In the genomic region with DNA sequence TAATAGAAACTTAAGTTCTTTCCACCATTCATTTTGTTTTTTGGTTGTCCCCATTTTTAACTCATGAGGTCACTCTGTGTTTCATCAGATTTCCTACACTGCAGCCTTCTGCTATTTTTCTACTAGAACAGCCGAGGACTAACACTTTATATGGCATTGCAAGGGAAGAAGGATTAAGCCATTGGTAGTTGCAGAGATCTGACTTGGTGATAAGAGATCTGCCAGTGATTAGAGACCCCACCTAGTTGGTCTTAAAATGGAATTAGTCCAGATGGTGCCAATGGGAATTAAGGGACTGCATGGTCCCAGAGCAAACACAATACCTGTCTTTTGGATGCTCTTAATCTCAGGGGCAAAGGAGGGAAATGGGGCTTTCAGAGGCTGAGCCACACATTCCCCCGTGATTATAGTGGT, we compare ENCODE assay signal across 1 cellular context.
TF ChIP-seq lines count a peak whose summit lies in the region.

No MANE protein-coding gene starts in this region.

TF ChIP-seq in GM12878, 131 proteins besides CTCF, POLR2A, EP300 and RAD21 (continued from another document):
- TF ChIP-seq, protein P1, sequence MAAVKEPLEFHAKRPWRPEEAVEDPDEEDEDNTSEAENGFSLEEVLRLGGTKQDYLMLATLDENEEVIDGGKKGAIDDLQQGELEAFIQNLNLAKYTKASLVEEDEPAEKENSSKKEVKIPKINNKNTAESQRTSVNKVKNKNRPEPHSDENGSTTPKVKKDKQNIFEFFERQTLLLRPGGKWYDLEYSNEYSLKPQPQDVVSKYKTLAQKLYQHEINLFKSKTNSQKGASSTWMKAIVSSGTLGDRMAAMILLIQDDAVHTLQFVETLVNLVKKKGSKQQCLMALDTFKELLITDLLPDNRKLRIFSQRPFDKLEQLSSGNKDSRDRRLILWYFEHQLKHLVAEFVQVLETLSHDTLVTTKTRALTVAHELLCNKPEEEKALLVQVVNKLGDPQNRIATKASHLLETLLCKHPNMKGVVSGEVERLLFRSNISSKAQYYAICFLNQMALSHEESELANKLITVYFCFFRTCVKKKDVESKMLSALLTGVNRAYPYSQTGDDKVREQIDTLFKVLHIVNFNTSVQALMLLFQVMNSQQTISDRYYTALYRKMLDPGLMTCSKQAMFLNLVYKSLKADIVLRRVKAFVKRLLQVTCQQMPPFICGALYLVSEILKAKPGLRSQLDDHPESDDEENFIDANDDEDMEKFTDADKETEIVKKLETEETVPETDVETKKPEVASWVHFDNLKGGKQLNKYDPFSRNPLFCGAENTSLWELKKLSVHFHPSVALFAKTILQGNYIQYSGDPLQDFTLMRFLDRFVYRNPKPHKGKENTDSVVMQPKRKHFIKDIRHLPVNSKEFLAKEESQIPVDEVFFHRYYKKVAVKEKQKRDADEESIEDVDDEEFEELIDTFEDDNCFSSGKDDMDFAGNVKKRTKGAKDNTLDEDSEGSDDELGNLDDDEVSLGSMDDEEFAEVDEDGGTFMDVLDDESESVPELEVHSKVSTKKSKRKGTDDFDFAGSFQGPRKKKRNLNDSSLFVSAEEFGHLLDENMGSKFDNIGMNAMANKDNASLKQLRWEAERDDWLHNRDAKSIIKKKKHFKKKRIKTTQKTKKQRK (IDR thresholded peaks at IDR 0.05; ENCODE audit: low read depth, low read length): no peak
- no peak for TF ChIP-seq WRNIP1 (IDR thresholded peaks at IDR 0.05; ENCODE audit: borderline replicate concordance, low read depth, low read length)
- TF ChIP-seq ZNF384 (IDR thresholded peaks at IDR 0.05; ENCODE audit: borderline replicate concordance, low read depth, low read length): no peak
- no peak for TF ChIP-seq LARP7 (IDR thresholded peaks at IDR 0.05)
- TF ChIP-seq, protein P2, sequence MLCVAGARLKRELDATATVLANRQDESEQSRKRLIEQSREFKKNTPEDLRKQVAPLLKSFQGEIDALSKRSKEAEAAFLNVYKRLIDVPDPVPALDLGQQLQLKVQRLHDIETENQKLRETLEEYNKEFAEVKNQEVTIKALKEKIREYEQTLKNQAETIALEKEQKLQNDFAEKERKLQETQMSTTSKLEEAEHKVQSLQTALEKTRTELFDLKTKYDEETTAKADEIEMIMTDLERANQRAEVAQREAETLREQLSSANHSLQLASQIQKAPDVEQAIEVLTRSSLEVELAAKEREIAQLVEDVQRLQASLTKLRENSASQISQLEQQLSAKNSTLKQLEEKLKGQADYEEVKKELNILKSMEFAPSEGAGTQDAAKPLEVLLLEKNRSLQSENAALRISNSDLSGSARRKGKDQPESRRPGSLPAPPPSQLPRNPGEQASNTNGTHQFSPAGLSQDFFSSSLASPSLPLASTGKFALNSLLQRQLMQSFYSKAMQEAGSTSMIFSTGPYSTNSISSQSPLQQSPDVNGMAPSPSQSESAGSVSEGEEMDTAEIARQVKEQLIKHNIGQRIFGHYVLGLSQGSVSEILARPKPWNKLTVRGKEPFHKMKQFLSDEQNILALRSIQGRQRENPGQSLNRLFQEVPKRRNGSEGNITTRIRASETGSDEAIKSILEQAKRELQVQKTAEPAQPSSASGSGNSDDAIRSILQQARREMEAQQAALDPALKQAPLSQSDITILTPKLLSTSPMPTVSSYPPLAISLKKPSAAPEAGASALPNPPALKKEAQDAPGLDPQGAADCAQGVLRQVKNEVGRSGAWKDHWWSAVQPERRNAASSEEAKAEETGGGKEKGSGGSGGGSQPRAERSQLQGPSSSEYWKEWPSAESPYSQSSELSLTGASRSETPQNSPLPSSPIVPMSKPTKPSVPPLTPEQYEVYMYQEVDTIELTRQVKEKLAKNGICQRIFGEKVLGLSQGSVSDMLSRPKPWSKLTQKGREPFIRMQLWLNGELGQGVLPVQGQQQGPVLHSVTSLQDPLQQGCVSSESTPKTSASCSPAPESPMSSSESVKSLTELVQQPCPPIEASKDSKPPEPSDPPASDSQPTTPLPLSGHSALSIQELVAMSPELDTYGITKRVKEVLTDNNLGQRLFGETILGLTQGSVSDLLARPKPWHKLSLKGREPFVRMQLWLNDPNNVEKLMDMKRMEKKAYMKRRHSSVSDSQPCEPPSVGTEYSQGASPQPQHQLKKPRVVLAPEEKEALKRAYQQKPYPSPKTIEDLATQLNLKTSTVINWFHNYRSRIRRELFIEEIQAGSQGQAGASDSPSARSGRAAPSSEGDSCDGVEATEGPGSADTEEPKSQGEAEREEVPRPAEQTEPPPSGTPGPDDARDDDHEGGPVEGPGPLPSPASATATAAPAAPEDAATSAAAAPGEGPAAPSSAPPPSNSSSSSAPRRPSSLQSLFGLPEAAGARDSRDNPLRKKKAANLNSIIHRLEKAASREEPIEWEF (IDR thresholded peaks at IDR 0.05; ENCODE audit: insufficient replicate concordance, low read depth, low read length): no peak
TF ChIP-seq in GM12878: peak in this region for 0.
